ENCODE assay signal across 1 cellular context in genomic region chr4:25450491-25450901, GRCh38.
TF ChIP-seq lines count a peak whose summit lies in the region.

No MANE protein-coding gene starts in this region.

TF ChIP-seq in GM23338, 12 proteins besides CTCF, POLR2A, EP300 and RAD21 (continued from another document):
- TF ChIP-seq, protein P1, sequence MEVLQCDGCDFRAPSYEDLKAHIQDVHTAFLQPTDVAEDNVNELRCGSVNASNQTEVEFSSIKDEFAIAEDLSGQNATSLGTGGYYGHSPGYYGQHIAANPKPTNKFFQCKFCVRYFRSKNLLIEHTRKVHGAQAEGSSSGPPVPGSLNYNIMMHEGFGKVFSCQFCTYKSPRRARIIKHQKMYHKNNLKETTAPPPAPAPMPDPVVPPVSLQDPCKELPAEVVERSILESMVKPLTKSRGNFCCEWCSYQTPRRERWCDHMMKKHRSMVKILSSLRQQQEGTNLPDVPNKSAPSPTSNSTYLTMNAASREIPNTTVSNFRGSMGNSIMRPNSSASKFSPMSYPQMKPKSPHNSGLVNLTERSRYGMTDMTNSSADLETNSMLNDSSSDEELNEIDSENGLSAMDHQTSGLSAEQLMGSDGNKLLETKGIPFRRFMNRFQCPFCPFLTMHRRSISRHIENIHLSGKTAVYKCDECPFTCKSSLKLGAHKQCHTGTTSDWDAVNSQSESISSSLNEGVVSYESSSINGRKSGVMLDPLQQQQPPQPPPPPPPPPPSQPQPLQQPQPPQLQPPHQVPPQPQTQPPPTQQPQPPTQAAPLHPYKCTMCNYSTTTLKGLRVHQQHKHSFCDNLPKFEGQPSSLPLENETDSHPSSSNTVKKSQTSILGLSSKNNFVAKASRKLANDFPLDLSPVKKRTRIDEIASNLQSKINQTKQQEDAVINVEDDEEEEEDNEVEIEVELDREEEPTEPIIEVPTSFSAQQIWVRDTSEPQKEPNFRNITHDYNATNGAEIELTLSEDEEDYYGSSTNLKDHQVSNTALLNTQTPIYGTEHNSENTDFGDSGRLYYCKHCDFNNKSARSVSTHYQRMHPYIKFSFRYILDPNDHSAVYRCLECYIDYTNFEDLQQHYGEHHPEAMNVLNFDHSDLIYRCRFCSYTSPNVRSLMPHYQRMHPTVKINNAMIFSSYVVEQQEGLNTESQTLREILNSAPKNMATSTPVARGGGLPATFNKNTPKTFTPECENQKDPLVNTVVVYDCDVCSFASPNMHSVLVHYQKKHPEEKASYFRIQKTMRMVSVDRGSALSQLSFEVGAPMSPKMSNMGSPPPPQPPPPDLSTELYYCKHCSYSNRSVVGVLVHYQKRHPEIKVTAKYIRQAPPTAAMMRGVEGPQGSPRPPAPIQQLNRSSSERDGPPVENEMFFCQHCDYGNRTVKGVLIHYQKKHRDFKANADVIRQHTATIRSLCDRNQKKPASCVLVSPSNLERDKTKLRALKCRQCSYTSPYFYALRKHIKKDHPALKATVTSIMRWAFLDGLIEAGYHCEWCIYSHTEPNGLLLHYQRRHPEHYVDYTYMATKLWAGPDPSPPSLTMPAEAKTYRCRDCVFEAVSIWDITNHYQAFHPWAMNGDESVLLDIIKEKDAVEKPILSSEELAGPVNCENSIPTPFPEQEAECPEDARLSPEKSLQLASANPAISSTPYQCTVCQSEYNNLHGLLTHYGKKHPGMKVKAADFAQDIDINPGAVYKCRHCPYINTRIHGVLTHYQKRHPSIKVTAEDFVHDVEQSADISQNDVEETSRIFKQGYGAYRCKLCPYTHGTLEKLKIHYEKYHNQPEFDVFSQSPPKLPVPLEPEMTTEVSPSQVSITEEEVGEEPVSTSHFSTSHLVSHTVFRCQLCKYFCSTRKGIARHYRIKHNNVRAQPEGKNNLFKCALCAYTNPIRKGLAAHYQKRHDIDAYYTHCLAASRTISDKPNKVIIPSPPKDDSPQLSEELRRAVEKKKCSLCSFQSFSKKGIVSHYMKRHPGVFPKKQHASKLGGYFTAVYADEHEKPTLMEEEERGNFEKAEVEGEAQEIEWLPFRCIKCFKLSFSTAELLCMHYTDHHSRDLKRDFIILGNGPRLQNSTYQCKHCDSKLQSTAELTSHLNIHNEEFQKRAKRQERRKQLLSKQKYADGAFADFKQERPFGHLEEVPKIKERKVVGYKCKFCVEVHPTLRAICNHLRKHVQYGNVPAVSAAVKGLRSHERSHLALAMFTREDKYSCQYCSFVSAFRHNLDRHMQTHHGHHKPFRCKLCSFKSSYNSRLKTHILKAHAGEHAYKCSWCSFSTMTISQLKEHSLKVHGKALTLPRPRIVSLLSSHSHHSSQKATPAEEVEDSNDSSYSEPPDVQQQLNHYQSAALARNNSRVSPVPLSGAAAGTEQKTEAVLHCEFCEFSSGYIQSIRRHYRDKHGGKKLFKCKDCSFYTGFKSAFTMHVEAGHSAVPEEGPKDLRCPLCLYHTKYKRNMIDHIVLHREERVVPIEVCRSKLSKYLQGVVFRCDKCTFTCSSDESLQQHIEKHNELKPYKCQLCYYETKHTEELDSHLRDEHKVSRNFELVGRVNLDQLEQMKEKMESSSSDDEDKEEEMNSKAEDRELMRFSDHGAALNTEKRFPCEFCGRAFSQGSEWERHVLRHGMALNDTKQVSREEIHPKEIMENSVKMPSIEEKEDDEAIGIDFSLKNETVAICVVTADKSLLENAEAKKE (CRISPR knock-in tag; IDR thresholded peaks at IDR 0.05), result no peak
- TF ChIP-seq STAT1 (IDR thresholded peaks at IDR 0.05; ENCODE audit: unreplicated experiment), result no peak
- no peak for TF ChIP-seq NANOG (IDR thresholded peaks at IDR 0.05; ENCODE audit: borderline replicate concordance)
- TF ChIP-seq, protein P2, sequence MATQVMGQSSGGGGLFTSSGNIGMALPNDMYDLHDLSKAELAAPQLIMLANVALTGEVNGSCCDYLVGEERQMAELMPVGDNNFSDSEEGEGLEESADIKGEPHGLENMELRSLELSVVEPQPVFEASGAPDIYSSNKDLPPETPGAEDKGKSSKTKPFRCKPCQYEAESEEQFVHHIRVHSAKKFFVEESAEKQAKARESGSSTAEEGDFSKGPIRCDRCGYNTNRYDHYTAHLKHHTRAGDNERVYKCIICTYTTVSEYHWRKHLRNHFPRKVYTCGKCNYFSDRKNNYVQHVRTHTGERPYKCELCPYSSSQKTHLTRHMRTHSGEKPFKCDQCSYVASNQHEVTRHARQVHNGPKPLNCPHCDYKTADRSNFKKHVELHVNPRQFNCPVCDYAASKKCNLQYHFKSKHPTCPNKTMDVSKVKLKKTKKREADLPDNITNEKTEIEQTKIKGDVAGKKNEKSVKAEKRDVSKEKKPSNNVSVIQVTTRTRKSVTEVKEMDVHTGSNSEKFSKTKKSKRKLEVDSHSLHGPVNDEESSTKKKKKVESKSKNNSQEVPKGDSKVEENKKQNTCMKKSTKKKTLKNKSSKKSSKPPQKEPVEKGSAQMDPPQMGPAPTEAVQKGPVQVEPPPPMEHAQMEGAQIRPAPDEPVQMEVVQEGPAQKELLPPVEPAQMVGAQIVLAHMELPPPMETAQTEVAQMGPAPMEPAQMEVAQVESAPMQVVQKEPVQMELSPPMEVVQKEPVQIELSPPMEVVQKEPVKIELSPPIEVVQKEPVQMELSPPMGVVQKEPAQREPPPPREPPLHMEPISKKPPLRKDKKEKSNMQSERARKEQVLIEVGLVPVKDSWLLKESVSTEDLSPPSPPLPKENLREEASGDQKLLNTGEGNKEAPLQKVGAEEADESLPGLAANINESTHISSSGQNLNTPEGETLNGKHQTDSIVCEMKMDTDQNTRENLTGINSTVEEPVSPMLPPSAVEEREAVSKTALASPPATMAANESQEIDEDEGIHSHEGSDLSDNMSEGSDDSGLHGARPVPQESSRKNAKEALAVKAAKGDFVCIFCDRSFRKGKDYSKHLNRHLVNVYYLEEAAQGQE (IDR thresholded peaks at IDR 0.05; ENCODE audit: unreplicated experiment), result no peak
